In the genomic region with DNA sequence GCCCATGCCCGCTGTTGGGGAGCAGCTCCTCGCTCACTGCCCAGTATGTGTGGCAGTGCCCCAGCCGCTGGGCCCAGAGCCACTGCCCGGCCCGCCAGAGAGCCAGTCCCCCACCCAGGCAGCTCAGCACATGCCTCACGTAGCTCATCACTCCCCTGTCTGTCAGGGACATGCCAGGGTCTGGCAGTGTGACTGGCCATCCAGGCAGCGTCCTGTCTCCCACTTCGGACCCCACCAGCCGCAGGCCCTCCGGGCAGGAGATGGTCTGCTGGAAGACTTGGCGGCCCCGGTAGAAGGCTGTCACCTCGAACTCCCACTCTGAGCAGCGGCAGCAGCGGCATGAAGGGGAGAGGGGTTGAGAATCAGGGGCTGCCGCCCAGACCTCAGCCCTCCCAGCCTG, we compare ENCODE assay signal across 23 cellular contexts.
"Had no signal": no experiment of that assay in that cellular context is flagged by ENCODE, and none has a peak within 500 bp of the region (broad histone marks: within the 10 kb centered on the region; RNA-seq: fewer than 3 reads in every experiment).

No MANE protein-coding gene starts in this region.

- DNase-seq: activated CD4-positive, alpha-beta memory T cell treated with anti-CD3 and anti-CD28 coated beads, Interleukin-2, amount 10 ng/mL, durations not matched to agents 7 days and 5 days; activated CD4-positive, alpha-beta T cell treated with anti-CD3 and anti-CD28 coated beads for 4 hours; activated gamma-delta T cell treated with Interleukin-2 at 50 U/mL for 16 hours; activated naive CD8-positive, alpha-beta T cell treated with anti-CD3 and anti-CD28 coated beads, Interleukin-2, amount 50 U/mL, for 24 hours; activated T-cell treated with anti-CD3 and anti-CD28 coated beads, Interleukin-2, amount 50 U/mL, for 4 hours; aorta; dermis blood vessel endothelial cell; endodermal cell; erythroblast; heart right ventricle; left colon; midbrain; stimulated activated CD4-positive, alpha-beta T cell treated with anti-CD3 and anti-CD28 coated beads, Interleukin-15, amount 100 ng/mL, for 24 hours; stimulated activated CD4-positive, alpha-beta T cell treated with anti-CD3 and anti-CD28 coated beads, Interleukin-4, amount 100 ng/mL, for 1 hour; stimulated activated naive CD4-positive, alpha-beta T cell treated with Interleukin-2 at 50 U/mL for 16 hours; substantia nigra; uterus had no signal

- H3K27me3 ChIP-seq: gastroesophageal sphincter, heart right ventricle, neutrophil, tibial nerve, uterus had no signal

- ATAC-seq: activated naive CD8-positive, alpha-beta T cell treated with anti-CD3 and anti-CD28 coated beads, Interleukin-2, amount 50 U/mL, for 24 hours; activated T-cell treated with anti-CD3 and anti-CD28 coated beads, Interleukin-2, amount 50 U/mL, for 4 hours; gastroesophageal sphincter; heart right ventricle; left colon had no signal

- H3K9me3 ChIP-seq: gastroesophageal sphincter, heart right ventricle, neutrophil, tibial nerve, uterus had no signal

- H3K27ac ChIP-seq: heart right ventricle, tibial nerve, uterus had no signal

- H3K36me3 ChIP-seq: uterus had no signal

- H3K9me3 Mint-ChIP-seq: activated CD4-positive, alpha-beta memory T cell treated with anti-CD3 and anti-CD28 coated beads, Interleukin-2, amount 10 ng/mL, durations not matched to agents 7 days and 5 days; activated naive CD8-positive, alpha-beta T cell treated with anti-CD3 and anti-CD28 coated beads, Interleukin-2, amount 50 U/mL, for 24 hours; activated T-cell treated with anti-CD3 and anti-CD28 coated beads, Interleukin-2, amount 50 U/mL, for 4 hours; T-helper 1 cell treated with Interleukin-12 subunit alpha and Interleukin-12 subunit beta and Interleukin-4 antibody, amounts not matched to agents 30 μg/mL and 1 μg/mL, for 36 hours had no signal

- H3K4me3 Mint-ChIP-seq: activated naive CD8-positive, alpha-beta T cell treated with anti-CD3 and anti-CD28 coated beads, Interleukin-2, amount 50 U/mL, for 24 hours; endodermal cell had no signal

- H3K27ac Mint-ChIP-seq: endodermal cell had no signal

- H3K27me3 Mint-ChIP-seq: activated CD4-positive, alpha-beta memory T cell treated with anti-CD3 and anti-CD28 coated beads, Interleukin-2, amount 10 ng/mL, durations not matched to agents 7 days and 5 days had no signal

- H3K4me3 ChIP-seq: gastroesophageal sphincter, heart right ventricle, lung, skin epidermis, tibial nerve, uterus had no signal
